Comparison of ENCODE assay signal across 13 cellular contexts in the genomic region with DNA sequence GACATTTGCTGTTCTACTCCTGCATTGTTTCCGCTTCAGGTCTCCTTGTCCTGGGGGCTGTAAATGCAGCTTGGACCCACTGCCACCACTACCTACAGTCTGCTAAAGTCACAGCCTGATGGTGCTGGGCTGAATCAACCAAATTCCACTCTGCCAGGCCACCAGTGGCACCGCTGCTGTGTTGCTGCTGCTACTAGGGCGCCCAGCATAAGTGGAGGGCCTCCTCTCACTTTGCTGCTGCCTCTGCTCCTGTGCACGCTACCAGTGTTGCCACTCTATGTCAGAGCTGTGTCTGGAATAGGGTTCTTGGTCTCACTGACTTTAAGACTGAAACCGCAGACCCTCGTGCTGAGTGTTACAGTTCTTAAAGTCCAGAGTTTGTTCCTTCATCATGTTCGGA. TPM values are rescaled to one million over a fixed set of nuclear protein-coding genes. Genes with fewer than 3 reads are reported as not detected.
DNase-seq lines count a peak whose midpoint lies in the region; ATAC-seq and TF ChIP-seq lines count a peak whose summit lies in the region.
"Had no signal": no experiment of that assay in that cellular context is flagged by ENCODE, and none has a peak within 500 bp of the region (broad histone marks: within the 10 kb centered on the region; RNA-seq: fewer than 3 reads in every experiment).

No MANE protein-coding gene starts in this region.

- no peaks in the 10 kb centered on the region for H3K27me3 Mint-ChIP-seq in CD8-positive, alpha-beta T cell (ENCODE audit: low read depth)
- peaks cover 3% of the 10 kb centered on the region for H3K27me3 Mint-ChIP-seq in activated naive CD8-positive, alpha-beta T cell treated with anti-CD3 and anti-CD28 coated beads for 36 hours
- no peaks in the 10 kb centered on the region for H3K27me3 Mint-ChIP-seq in neural crest cell (ENCODE audit: low read depth)

- RAD21 ChIA-PET in HCT116 (lab: Charles Lee; ENCODE audit: low non-redundant PET in 1 of 2, low total read pairs in 2 of 2, uncharacterized antibody in 2 of 2, unreplicated experiment in 2 of 2), result no interaction called here

- peaks cover 36% of the 10 kb centered on the region for H3K79me2 ChIP-seq in HCT116 (ENCODE audit: insufficient read depth, low read length)

- TF ChIP-seq CTCF in CD8-positive, alpha-beta T cell (IDR thresholded peaks at IDR 0.05), result no peak
- TF ChIP-seq CTCF in HCT116 (IDR thresholded peaks at IDR 0.05 in 2 of 3, conservative IDR thresholded peaks at IDR 0.05 in 1 of 3; ENCODE audit: borderline replicate concordance in 1 of 3, insufficient read depth in 1 of 3, low read depth in 2 of 3, low read length in 2 of 3) (no peak), neural crest cell (conservative IDR thresholded peaks at IDR 0.05) (no peak)

- H3K9ac ChIP-seq in HCT116 (ENCODE audit: low read length), result no peak overlapping the region
- H3K9ac ChIP-seq: SK-N-SH had no signal

- no peaks in the 10 kb centered on the region for H3K9me3 ChIP-seq in CD8-positive, alpha-beta T cell (ENCODE audit: low read length)
- no peaks in the 10 kb centered on the region for H3K9me3 ChIP-seq in HCT116 (ENCODE audit: control insufficient read depth in 1 of 2, insufficient read depth in 1 of 2, low read depth in 1 of 2, low read length in 2 of 2)
- H3K9me3 ChIP-seq: heart right ventricle, SK-N-SH, tibial artery had no signal

- peaks cover 23% of the 10 kb centered on the region for H3K4me1 ChIP-seq in CD8-positive, alpha-beta T cell (ENCODE audit: insufficient read depth, low read length)
- peaks cover 18 to 31% of the 10 kb centered on the region in 2 experiments for H3K4me1 ChIP-seq in HCT116 (ENCODE audit: control insufficient read depth in 1 of 2, insufficient read depth in 2 of 2, low read length in 2 of 2)

- no peak for DNase-seq in CD8-positive, alpha-beta T cell
- DNase-seq in HCT116 (ENCODE audit: low read depth, low spot score) (no peak), neural crest cell (ENCODE audit: low read depth, low spot score) (no peak), cerebellum (ENCODE audit: low spot score) (no peak)
- DNase-seq in activated naive CD8-positive, alpha-beta T cell treated with anti-CD3 and anti-CD28 coated beads for 36 hours, result no peak
- DNase-seq in stimulated activated CD8-positive, alpha-beta memory T cell treated with anti-CD3 and anti-CD28 coated beads, Interleukin-4, amount 100 ng/mL, for 48 hours, result no peak
- DNase-seq: activated T-cell treated with anti-CD3 and anti-CD28 coated beads, Interleukin-2, amount 50 U/mL, for 1 hour; cortex of kidney; NCI-H1092; SK-N-SH; tibial artery had no signal

- CTCF ChIA-PET in CD8-positive, alpha-beta T cell (lab: Charles Lee), result interaction anchor here (1.4 kb wide), 1 partner anchor 39 kb away, joined by 5 read pairs; no protein-coding TSS in a partner anchor
- CTCF ChIA-PET in HCT116 (lab: Charles Lee), result no interaction called here

- POLR2A ChIA-PET in CD8-positive, alpha-beta T cell (lab: Charles Lee), result interaction anchor here (3.1 kb wide), 1 partner anchor 75 kb away, joined by 12 read pairs; a partner anchor contains a TSS
- POLR2A ChIA-PET in HCT116 (lab: Charles Lee), result interaction anchor here (0.9 kb wide), 2 partner anchors 11 to 75 kb away, joined by 3 read pairs; a partner anchor contains a TSS

- no peak overlapping the region for H3K27ac ChIP-seq in CD8-positive, alpha-beta T cell (ENCODE audit: low read depth, low read length)
- H3K27ac ChIP-seq in HCT116 (ENCODE audit: low read depth, low read length), result no peak overlapping the region

- H4K20me1 ChIP-seq in HCT116 (ENCODE audit: insufficient read depth), result peaks cover 5% of the 10 kb centered on the region; the same call in 1 of the 2 replicates

- no TSS peak for BruUV-seq in HCT116 (replicated peaks; lab: Mats Ljungman, UMichigan)

- peaks cover 16% of the 10 kb centered on the region for H3K36me3 Mint-ChIP-seq in CD8-positive, alpha-beta T cell
- H3K36me3 Mint-ChIP-seq in activated naive CD8-positive, alpha-beta T cell treated with anti-CD3 and anti-CD28 coated beads for 36 hours, result peaks cover 22% of the 10 kb centered on the region
- peaks cover 3% of the 10 kb centered on the region for H3K36me3 Mint-ChIP-seq in neural crest cell (ENCODE audit: low read depth)

- no peak overlapping the region for H2AFZ ChIP-seq in HCT116 (ENCODE audit: low read depth, low read length, poor library complexity, severe bottlenecking)

- H3K9me3 Mint-ChIP-seq in CD8-positive, alpha-beta T cell, result no peaks in the 10 kb centered on the region
- peaks cover 8% of the 10 kb centered on the region for H3K9me3 Mint-ChIP-seq in activated naive CD8-positive, alpha-beta T cell treated with anti-CD3 and anti-CD28 coated beads for 36 hours
- H3K9me3 Mint-ChIP-seq in neural crest cell, result no peaks in the 10 kb centered on the region

- H3K4me2 ChIP-seq in HCT116 (ENCODE audit: low read length), result peak overlapping the region; percentile 81; the same call in 1 of the 2 replicates
- H3K4me2 ChIP-seq: SK-N-SH had no signal

- H3K9me2 ChIP-seq in HCT116 (ENCODE audit: insufficient read depth), result no peaks in the 10 kb centered on the region
- H3K9me2 ChIP-seq: SK-N-SH had no signal

- no peak for ATAC-seq in CD8-positive, alpha-beta T cell
- ATAC-seq in HCT116, result no peak
- ATAC-seq in GM21737 (IDR thresholded peaks at IDR 0.05; ENCODE audit: unreplicated experiment), result no peak
- ATAC-seq: heart right ventricle had no signal

- H3K4me3 ChIP-seq in CD8-positive, alpha-beta T cell (ENCODE audit: low read depth, low read length), result no peak overlapping the region
- H3K4me3 ChIP-seq in HCT116 (replicated peaks in 1 of 2; ENCODE audit: low read depth in 1 of 2, low read length in 2 of 2), result no peak overlapping the region
- H3K4me3 ChIP-seq: tibial artery had no signal

- peaks cover 1% of the 10 kb centered on the region for H3K36me3 ChIP-seq in CD8-positive, alpha-beta T cell (ENCODE audit: insufficient read depth, low read length)
- peaks cover 4 to 12% of the 10 kb centered on the region in 2 experiments; a peak in 2 of 4 replicates for H3K36me3 ChIP-seq in HCT116 (ENCODE audit: control insufficient read depth in 1 of 2, insufficient read depth in 2 of 2, low read length in 2 of 2)

- H3K27me3 ChIP-seq in CD8-positive, alpha-beta T cell (ENCODE audit: insufficient read depth, low read length), result no peaks in the 10 kb centered on the region
- H3K27me3 ChIP-seq in HCT116 (ENCODE audit: insufficient read depth, low read length), result no peaks in the 10 kb centered on the region
- H3K27me3 ChIP-seq: heart right ventricle, tibial artery had no signal

- no peak for TF ChIP-seq RAD21 in HCT116 (IDR thresholded peaks at IDR 0.05; ENCODE audit: low read depth)

- peak overlapping the region; percentile 88 for H3K4me3 Mint-ChIP-seq in CD8-positive, alpha-beta T cell
- H3K4me3 Mint-ChIP-seq in activated naive CD8-positive, alpha-beta T cell treated with anti-CD3 and anti-CD28 coated beads for 36 hours, result no peak overlapping the region
- peak overlapping the region; percentile 9 for H3K4me3 Mint-ChIP-seq in neural crest cell

- intact Hi-C loops in CD8-positive, alpha-beta T cell (cut with DNase I, micrococcal nuclease), result loop anchor here (5.0 kb wide), 2 partner anchors 278 to 788 kb away; a partner anchor contains a TSS
- intact Hi-C loops in HCT116 (cut with micrococcal nuclease), result no loop called here

- peaks cover 39% of the 10 kb centered on the region for H3K4me1 Mint-ChIP-seq in CD8-positive, alpha-beta T cell (ENCODE audit: low read depth)
- peaks cover 22% of the 10 kb centered on the region for H3K4me1 Mint-ChIP-seq in activated naive CD8-positive, alpha-beta T cell treated with anti-CD3 and anti-CD28 coated beads for 36 hours
- H3K4me1 Mint-ChIP-seq in neural crest cell, result peaks cover 12% of the 10 kb centered on the region

- no peak for TF ChIP-seq POLR2A in HCT116 (IDR thresholded peaks at IDR 0.05; ENCODE audit: borderline replicate concordance, extremely low read depth, insufficient read depth, insufficient read length)

- peak overlapping the region; percentile 18 for H3K27ac Mint-ChIP-seq in CD8-positive, alpha-beta T cell
- peak overlapping the region; percentile 57 for H3K27ac Mint-ChIP-seq in activated naive CD8-positive, alpha-beta T cell treated with anti-CD3 and anti-CD28 coated beads for 36 hours
- H3K27ac Mint-ChIP-seq in neural crest cell (ENCODE audit: unreplicated experiment), result peak overlapping the region; percentile 47

TF ChIP-seq in HCT116, 20 proteins besides CTCF, POLR2A, EP300 and RAD21 (continues in another document):
- TF ChIP-seq, protein P1, sequence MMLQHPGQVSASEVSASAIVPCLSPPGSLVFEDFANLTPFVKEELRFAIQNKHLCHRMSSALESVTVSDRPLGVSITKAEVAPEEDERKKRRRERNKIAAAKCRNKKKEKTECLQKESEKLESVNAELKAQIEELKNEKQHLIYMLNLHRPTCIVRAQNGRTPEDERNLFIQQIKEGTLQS (IDR thresholded peaks at IDR 0.05), result no peak
- TF ChIP-seq, protein P2, sequence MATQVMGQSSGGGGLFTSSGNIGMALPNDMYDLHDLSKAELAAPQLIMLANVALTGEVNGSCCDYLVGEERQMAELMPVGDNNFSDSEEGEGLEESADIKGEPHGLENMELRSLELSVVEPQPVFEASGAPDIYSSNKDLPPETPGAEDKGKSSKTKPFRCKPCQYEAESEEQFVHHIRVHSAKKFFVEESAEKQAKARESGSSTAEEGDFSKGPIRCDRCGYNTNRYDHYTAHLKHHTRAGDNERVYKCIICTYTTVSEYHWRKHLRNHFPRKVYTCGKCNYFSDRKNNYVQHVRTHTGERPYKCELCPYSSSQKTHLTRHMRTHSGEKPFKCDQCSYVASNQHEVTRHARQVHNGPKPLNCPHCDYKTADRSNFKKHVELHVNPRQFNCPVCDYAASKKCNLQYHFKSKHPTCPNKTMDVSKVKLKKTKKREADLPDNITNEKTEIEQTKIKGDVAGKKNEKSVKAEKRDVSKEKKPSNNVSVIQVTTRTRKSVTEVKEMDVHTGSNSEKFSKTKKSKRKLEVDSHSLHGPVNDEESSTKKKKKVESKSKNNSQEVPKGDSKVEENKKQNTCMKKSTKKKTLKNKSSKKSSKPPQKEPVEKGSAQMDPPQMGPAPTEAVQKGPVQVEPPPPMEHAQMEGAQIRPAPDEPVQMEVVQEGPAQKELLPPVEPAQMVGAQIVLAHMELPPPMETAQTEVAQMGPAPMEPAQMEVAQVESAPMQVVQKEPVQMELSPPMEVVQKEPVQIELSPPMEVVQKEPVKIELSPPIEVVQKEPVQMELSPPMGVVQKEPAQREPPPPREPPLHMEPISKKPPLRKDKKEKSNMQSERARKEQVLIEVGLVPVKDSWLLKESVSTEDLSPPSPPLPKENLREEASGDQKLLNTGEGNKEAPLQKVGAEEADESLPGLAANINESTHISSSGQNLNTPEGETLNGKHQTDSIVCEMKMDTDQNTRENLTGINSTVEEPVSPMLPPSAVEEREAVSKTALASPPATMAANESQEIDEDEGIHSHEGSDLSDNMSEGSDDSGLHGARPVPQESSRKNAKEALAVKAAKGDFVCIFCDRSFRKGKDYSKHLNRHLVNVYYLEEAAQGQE (IDR thresholded peaks at IDR 0.05; ENCODE audit: low read depth), result no peak
- TF ChIP-seq JUND (IDR thresholded peaks at IDR 0.05), result no peak

RNA-seq across cellular contexts. Expression of a gene that starts 1.4 kb away (rescaled TPM):
- total RNA-seq in CD8-positive, alpha-beta T cell, result 10 to 100 TPM; 40.5 to 42.5 TPM
- total RNA-seq in HCT116 (2021; ENCODE audit: unreplicated experiment) (127 TPM), neural crest cell (110 and 111 TPM in 2 replicates), cerebellum (40.9 TPM)
- polyA plus RNA-seq in HCT116 (2012), result 85.0 and 88.0 TPM in 2 replicates
- 100 to 1,000 TPM; 132 to 139 TPM for total RNA-seq in activated naive CD8-positive, alpha-beta T cell treated with anti-CD3 and anti-CD28 coated beads for 36 hours
